ENCODE assay signal across 1 cellular context in the genomic region with DNA sequence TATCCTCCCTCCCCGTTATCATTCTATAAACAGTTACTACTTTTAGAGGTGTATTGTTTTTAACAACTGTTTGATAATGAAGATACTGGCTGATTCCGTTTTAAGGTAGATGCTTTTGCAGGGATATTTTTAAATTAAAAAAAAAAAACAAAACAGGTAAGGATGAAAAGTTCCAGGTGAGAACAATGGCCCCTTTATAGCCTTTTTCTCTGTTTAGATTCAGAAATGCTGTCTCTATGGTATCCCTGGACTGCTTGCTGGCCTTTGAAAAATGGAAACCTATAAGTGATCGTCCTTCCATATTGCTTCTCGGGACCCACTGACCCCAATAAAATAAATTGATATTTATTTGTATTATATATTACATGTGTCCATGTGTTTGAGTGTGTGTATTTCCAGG.
TF ChIP-seq lines count a peak whose summit lies in the region.

No MANE protein-coding gene starts in this region.

TF ChIP-seq in HCT116, 20 proteins besides CTCF, POLR2A, EP300 and RAD21 (continued from another document):
- TF ChIP-seq, protein P1, sequence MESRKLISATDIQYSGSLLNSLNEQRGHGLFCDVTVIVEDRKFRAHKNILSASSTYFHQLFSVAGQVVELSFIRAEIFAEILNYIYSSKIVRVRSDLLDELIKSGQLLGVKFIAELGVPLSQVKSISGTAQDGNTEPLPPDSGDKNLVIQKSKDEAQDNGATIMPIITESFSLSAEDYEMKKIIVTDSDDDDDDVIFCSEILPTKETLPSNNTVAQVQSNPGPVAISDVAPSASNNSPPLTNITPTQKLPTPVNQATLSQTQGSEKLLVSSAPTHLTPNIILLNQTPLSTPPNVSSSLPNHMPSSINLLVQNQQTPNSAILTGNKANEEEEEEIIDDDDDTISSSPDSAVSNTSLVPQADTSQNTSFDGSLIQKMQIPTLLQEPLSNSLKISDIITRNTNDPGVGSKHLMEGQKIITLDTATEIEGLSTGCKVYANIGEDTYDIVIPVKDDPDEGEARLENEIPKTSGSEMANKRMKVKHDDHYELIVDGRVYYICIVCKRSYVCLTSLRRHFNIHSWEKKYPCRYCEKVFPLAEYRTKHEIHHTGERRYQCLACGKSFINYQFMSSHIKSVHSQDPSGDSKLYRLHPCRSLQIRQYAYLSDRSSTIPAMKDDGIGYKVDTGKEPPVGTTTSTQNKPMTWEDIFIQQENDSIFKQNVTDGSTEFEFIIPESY (IDR thresholded peaks at IDR 0.05; ENCODE audit: extremely low read depth, insufficient replicate concordance, low read length) = no peak
- TF ChIP-seq EZH2 (IDR thresholded peaks at IDR 0.05) (no peak), ELF1 (IDR thresholded peaks at IDR 0.05; ENCODE audit: borderline replicate concordance, low read depth) (no peak), SRF (IDR thresholded peaks at IDR 0.05; ENCODE audit: low read depth) (no peak), SIN3A (IDR thresholded peaks at IDR 0.05; ENCODE audit: low read depth) (no peak)
